In genomic region chr6:44867561-44868334, GRCh38 we compare ENCODE assay signal across 12 cellular contexts.
DNase-seq lines count a peak whose midpoint lies in the region; ATAC-seq and TF ChIP-seq lines count a peak whose summit lies in the region.
"Had no signal": no experiment of that assay in that cellular context is flagged by ENCODE, and none has a peak within 500 bp of the region (broad histone marks: within the 10 kb centered on the region; RNA-seq: fewer than 3 reads in every experiment).

No MANE protein-coding gene starts in this region.

- no peak for TF ChIP-seq CTCF in GM10248 (IDR thresholded peaks at IDR 0.05; ENCODE audit: control extremely low read depth, extremely low read depth, low read depth, missing control alignments)

- DNase-seq in GM10248 (ENCODE audit: extremely low spot score) (peak; percentile 42), NCI-H1092 treated with DMSO at 0.1 percent for 48 hours (lab: John Stamatoyannopoulos, UW) (no peak), NCI-H187 (lab: John Stamatoyannopoulos, UW) (no peak), NCI-H345 (lab: John Stamatoyannopoulos, UW) (no peak), SJCRH30 (no peak)
- DNase-seq: central memory CD4-positive, alpha-beta T cell; H7; islet precursor cell; PC-3 had no signal

- CTCF ChIA-PET in GM10248 (lab: Yijun Ruan, JAX) = no interaction called here

- H3K4me1 ChIP-seq in SJCRH30 = no peaks in the 10 kb centered on the region

- H3K9me3 ChIP-seq in SJCRH30 (replicated peaks) = no peaks in the 10 kb centered on the region

- no peak overlapping the region for H3K4me3 ChIP-seq in SJCRH30

- no peaks in the 10 kb centered on the region for H3K36me3 ChIP-seq in SJCRH30

- ATAC-seq in GM19035 (IDR thresholded peaks at IDR 0.05; ENCODE audit: unreplicated experiment) (peak; percentile 65), HG02610 (IDR thresholded peaks at IDR 0.05; ENCODE audit: unreplicated experiment) (peak; percentile 67), HG03354 (IDR thresholded peaks at IDR 0.05; ENCODE audit: poor library complexity, severe bottlenecking, unreplicated experiment) (peak; percentile 67)
- ATAC-seq: PC-3 had no signal

- H3K27me3 ChIP-seq in SJCRH30 = no peaks in the 10 kb centered on the region

- H3K27ac ChIP-seq in SJCRH30 = no peak overlapping the region

- POLR2A ChIA-PET in GM10248 (lab: Yijun Ruan, JAX) = no interaction called here
